In genomic region chrX:71068052-71068918, GRCh38 we compare ENCODE assay signal across 8 cellular contexts. TPM values are rescaled to one million over a fixed set of nuclear protein-coding genes. Genes with fewer than 3 reads are reported as not detected.
DNase-seq lines count a peak whose midpoint lies in the region; ATAC-seq and TF ChIP-seq lines count a peak whose summit lies in the region.

Gene SNX12 (minus strand): TSS chrX:71068334. CDS start chrX:71068306, 28 bp downstream.

- H3K4me1 ChIP-seq in ovary (ENCODE audit: insufficient read depth) (no peaks in the 10 kb centered on the region), thymus (ENCODE audit: control insufficient read depth, insufficient read depth, low read length) (no peaks in the 10 kb centered on the region)

- H3K27me3 ChIP-seq in SU-DHL-6 (ENCODE audit: low read length): no peaks in the 10 kb centered on the region
- H3K27me3 ChIP-seq in ovary: no peaks in the 10 kb centered on the region
- no peaks in the 10 kb centered on the region for H3K27me3 ChIP-seq in thymus (ENCODE audit: control insufficient read depth, insufficient read depth)

- no peak for TF ChIP-seq EP300 in ovary (IDR thresholded peaks at IDR 0.05)

- H4K20me1 ChIP-seq in SU-DHL-6 (ENCODE audit: low read depth, low read length): no peaks in the 10 kb centered on the region

- WGBS in ovary, 3 donors: 25 to 39% (median 31%) methylated on average over 67 to 72 of the region's 72 CpGs
- under 1% methylated on average over 72 of the region's 72 CpGs for WGBS in thymus

- H2AFZ ChIP-seq in SU-DHL-6 (ENCODE audit: low read depth, low read length, severe bottlenecking): peak within 1 kb of the TSS; percentile 95

- peak within 1 kb of the TSS; percentile 76 for H3K4me3 ChIP-seq in GM12875 (ENCODE audit: low read depth, low read length)
- H3K4me3 ChIP-seq in SU-DHL-6 (ENCODE audit: insufficient read depth, low read length, poor library complexity, severe bottlenecking): peak within 1 kb of the TSS; percentile 92
- peak within 1 kb of the TSS; percentile 48 for H3K4me3 ChIP-seq in ovary
- H3K4me3 ChIP-seq in thymus (ENCODE audit: low read length): peak within 1 kb of the TSS; percentile 65

- no peaks in the 10 kb centered on the region for H3K36me3 ChIP-seq in SU-DHL-6 (ENCODE audit: low read length)
- H3K36me3 ChIP-seq in ovary: no peaks in the 10 kb centered on the region
- no peaks in the 10 kb centered on the region for H3K36me3 ChIP-seq in thymus (ENCODE audit: control insufficient read depth, insufficient read depth)

- TF ChIP-seq POLR2A in ovary (IDR thresholded peaks at IDR 0.05): peak; percentile 54

- no peaks in the 10 kb centered on the region for H3K9me3 Mint-ChIP-seq in activated naive CD8-positive, alpha-beta T cell treated with anti-CD3 and anti-CD28 coated beads, Interleukin-2, amount 10 ng/mL, durations not matched to agents 7 days and 5 days

- H3K36me3 Mint-ChIP-seq in activated naive CD8-positive, alpha-beta T cell treated with anti-CD3 and anti-CD28 coated beads, Interleukin-2, amount 10 ng/mL, durations not matched to agents 7 days and 5 days: peaks cover 7% of the 10 kb centered on the region

- H3K9me3 ChIP-seq in SU-DHL-6 (ENCODE audit: insufficient read depth, low read length) (no peaks in the 10 kb centered on the region), ovary (no peaks in the 10 kb centered on the region), thymus (ENCODE audit: control insufficient read depth) (no peaks in the 10 kb centered on the region)

- peaks cover 15% of the 10 kb centered on the region for H3K4me1 Mint-ChIP-seq in activated naive CD8-positive, alpha-beta T cell treated with anti-CD3 and anti-CD28 coated beads, Interleukin-2, amount 10 ng/mL, durations not matched to agents 7 days and 5 days

- H3K27ac Mint-ChIP-seq in activated naive CD8-positive, alpha-beta T cell treated with anti-CD3 and anti-CD28 coated beads, Interleukin-2, amount 10 ng/mL, durations not matched to agents 7 days and 5 days: peak within 1 kb of the TSS; percentile 96

- H3K9me2 ChIP-seq in SU-DHL-6 (replicated peaks; ENCODE audit: insufficient read depth, low read length): no peaks in the 10 kb centered on the region

- POLR2A ChIA-PET in activated naive CD8-positive, alpha-beta T cell treated with anti-CD3 and anti-CD28 coated beads, Interleukin-2, amount 10 ng/mL, durations not matched to agents 7 days and 5 days (lab: Charles Lee): interaction anchor here (0.6 to 1.4 kb wide), 6 partner anchors 30 to 666 kb away, joined by 3 to 6 read pairs (median 4); partner anchors contain the start of genes MED12 and NONO

- DNase-seq in NCI-H1417 (lab: John Stamatoyannopoulos, UW) (peak; percentile 91 to 97 (median 92)), head of caudate nucleus (peak; percentile 78 to 97 (median 92)), ovary (peak; percentile 86 to 92 (median 89))
- DNase-seq in activated naive CD8-positive, alpha-beta T cell treated with anti-CD3 and anti-CD28 coated beads, Interleukin-2, amount 10 ng/mL, durations not matched to agents 7 days and 5 days: peak; percentile 85

- H3K9ac ChIP-seq in SU-DHL-6 (ENCODE audit: low read length): peak within 1 kb of the TSS; percentile 91

- TF ChIP-seq CTCF in GM12875 (IDR thresholded peaks at IDR 0.05; ENCODE audit: borderline replicate concordance, insufficient read depth, low read depth, low read length) (no peak), SU-DHL-6 (IDR thresholded peaks at IDR 0.05; ENCODE audit: insufficient read depth, low read length, poor library complexity, severe bottlenecking) (no peak), ovary (IDR thresholded peaks at IDR 0.05) (peak in 2 of 3 donors; percentile 39 to 88)

- H3K27ac ChIP-seq in SU-DHL-6 (ENCODE audit: low read depth, low read length): peak within 1 kb of the TSS; percentile 74
- peak within 1 kb of the TSS; percentile 33 to 57 for H3K27ac ChIP-seq in ovary
- peak within 1 kb of the TSS; percentile 88 for H3K27ac ChIP-seq in thymus (ENCODE audit: low read depth)

- ATAC-seq in HG02763 (IDR thresholded peaks at IDR 0.05; ENCODE audit: unreplicated experiment): peak; percentile 92
- ATAC-seq in activated naive CD8-positive, alpha-beta T cell treated with anti-CD3 and anti-CD28 coated beads, Interleukin-2, amount 10 ng/mL, durations not matched to agents 7 days and 5 days (ENCODE audit: low read depth): peak; percentile 96

- peaks cover 30% of the 10 kb centered on the region for H3K79me2 ChIP-seq in SU-DHL-6 (ENCODE audit: insufficient read depth, low read length)

- peak within 1 kb of the TSS; percentile 82 for H3K4me2 ChIP-seq in SU-DHL-6 (ENCODE audit: low read depth, low read length, poor library complexity, severe bottlenecking)

- peaks cover 7% of the 10 kb centered on the region; the same call in 1 of the 2 replicates for H3F3A ChIP-seq in SU-DHL-6 (ENCODE audit: insufficient read depth)

- intact Hi-C loops in head of caudate nucleus (cut with DNase I) (no loop called here), ovary (cut with DNase I) (no loop called here)

- peaks cover 11% of the 10 kb centered on the region for H3K27me3 Mint-ChIP-seq in activated naive CD8-positive, alpha-beta T cell treated with anti-CD3 and anti-CD28 coated beads, Interleukin-2, amount 10 ng/mL, durations not matched to agents 7 days and 5 days

- peak within 1 kb of the TSS; percentile 99 for H3K4me3 Mint-ChIP-seq in activated naive CD8-positive, alpha-beta T cell treated with anti-CD3 and anti-CD28 coated beads, Interleukin-2, amount 10 ng/mL, durations not matched to agents 7 days and 5 days

RNA-seq across cellular contexts. Expression of gene SNX12, which starts in this region (rescaled TPM):
- total RNA-seq in activated naive CD8-positive, alpha-beta T cell treated with anti-CD3 and anti-CD28 coated beads, Interleukin-2, amount 10 ng/mL, durations not matched to agents 7 days and 5 days: 10 to 100 TPM; 36.8 to 38.7 TPM
- 10 to 100 TPM; 28.5 to 66.2 (median 59.2) TPM for total RNA-seq in ovary
- polyA plus RNA-seq in ovary (10 to 100 TPM; 34.5 to 74.8 TPM), thymus (23.5 TPM)

Comparison
In these comparisons a context has a peak if more than half of its experiments do, and no peak if none do; other contexts are left out.
1. Peak in every context shown above with its lines: DNase-seq, ATAC-seq, H3K4me3 ChIP-seq and H3K27ac ChIP-seq.
2. CTCF ChIP-seq: peak in ovary (2 of 3); none in GM12875 (single experiment) and SU-DHL-6 (single experiment).